15 cellular contexts compared by ENCODE assay signal in genomic region chr3:103048371-103048722, GRCh38.
DNase-seq lines count a peak whose midpoint lies in the region; ATAC-seq, FAIRE-seq and TF ChIP-seq lines count a peak whose summit lies in the region.
"Had no signal": no experiment of that assay in that cellular context is flagged by ENCODE, and none has a peak within 500 bp of the region (broad histone marks: within the 10 kb centered on the region; RNA-seq: fewer than 3 reads in every experiment).

No MANE protein-coding gene starts in this region.

- no peak for TF ChIP-seq CTCF in astrocyte (IDR thresholded peaks at IDR 0.05; ENCODE audit: insufficient read depth, low read depth, low read length)

- no peaks in the 10 kb centered on the region for H3K27me3 Mint-ChIP-seq in astrocyte (ENCODE audit: low read depth, unreplicated experiment)
- H3K27me3 Mint-ChIP-seq: stimulated activated naive CD8-positive, alpha-beta T cell treated with anti-CD3 and anti-CD28 coated beads, Interleukin-15, Interleukin-2, amounts not matched to agents 100 ng/mL and 50 ng/mL, for 24 hours had no signal

- no peak overlapping the region for H3K9ac ChIP-seq in astrocyte (ENCODE audit: low read length)

- no peaks in the 10 kb centered on the region for H3K9me3 Mint-ChIP-seq in astrocyte (ENCODE audit: unreplicated experiment)
- H3K9me3 Mint-ChIP-seq: activated T-helper 1 cell treated with anti-CD3 and anti-CD28 coated beads, Interleukin-12 subunit alpha, Interleukin-12 subunit beta, Interleukin-2, Interleukin-4 antibody, amounts not matched to agents 30 ng/mL and 10 ng/mL and 1 ng/mL, durations not matched to agents 14 hours and 24 hours and 36 hours had no signal

- no peaks in the 10 kb centered on the region for H3K79me2 ChIP-seq in astrocyte (ENCODE audit: insufficient read depth, low read length)

- H3K27ac ChIP-seq in astrocyte (ENCODE audit: low read depth, low read length), result no peak overlapping the region

- H3K4me3 Mint-ChIP-seq in astrocyte (ENCODE audit: unreplicated experiment), result no peak overlapping the region
- H3K4me3 Mint-ChIP-seq: activated T-helper 1 cell treated with anti-CD3 and anti-CD28 coated beads, Interleukin-12 subunit alpha, Interleukin-12 subunit beta, Interleukin-2, Interleukin-4 antibody, amounts not matched to agents 30 ng/mL and 10 ng/mL and 1 ng/mL, durations not matched to agents 14 hours and 24 hours and 36 hours; stimulated activated naive CD8-positive, alpha-beta T cell treated with anti-CD3 and anti-CD28 coated beads, Interleukin-15, Interleukin-2, amounts not matched to agents 100 ng/mL and 50 ng/mL, for 24 hours had no signal

- H3K27me3 ChIP-seq in astrocyte (ENCODE audit: insufficient read depth, low read length), result no peaks in the 10 kb centered on the region

- H3K4me1 Mint-ChIP-seq in astrocyte (ENCODE audit: low read depth, unreplicated experiment), result peaks cover 21% of the 10 kb centered on the region

- H3K36me3 ChIP-seq in astrocyte (ENCODE audit: insufficient read depth, low read length), result no peaks in the 10 kb centered on the region

- DNase-seq in astrocyte (ENCODE audit: low read depth) (peak; percentile 88), renal cortical epithelial cell (ENCODE audit: low read depth) (peak; percentile 95), GDM1 (lab: John Stamatoyannopoulos, UW) (no peak), amygdala (lab: John Stamatoyannopoulos, UW) (no peak), NCI-H345 treated with DMSO at 0.1 percent for 48 hours (lab: John Stamatoyannopoulos, UW; ENCODE audit: unreplicated experiment) (no peak)
- DNase-seq: cerebellar nuclear complex, NCI-H2081 had no signal

- no peak for FAIRE-seq in astrocyte (lab: Jason Lieb, UNC)
- FAIRE-seq: D721Med, keratinocyte had no signal

- H3K4me3 ChIP-seq in astrocyte (ENCODE audit: insufficient read depth, low read depth, low read length), result no peak overlapping the region

- peaks cover 14% of the 10 kb centered on the region for H3K4me1 ChIP-seq in astrocyte (ENCODE audit: insufficient read depth, low read length)

- H2AFZ ChIP-seq in astrocyte (ENCODE audit: low read depth, low read length), result no peak overlapping the region

- H3K4me2 ChIP-seq in astrocyte (ENCODE audit: low read length), result peak overlapping the region; percentile 68

- no peaks in the 10 kb centered on the region for H3K36me3 Mint-ChIP-seq in astrocyte (ENCODE audit: low read depth, unreplicated experiment)

- no peaks in the 10 kb centered on the region for H3K9me3 ChIP-seq in astrocyte (ENCODE audit: insufficient read depth, low read depth, low read length)

- no peak overlapping the region for H3K27ac Mint-ChIP-seq in astrocyte (ENCODE audit: unreplicated experiment)
- H3K27ac Mint-ChIP-seq: activated T-helper 1 cell treated with anti-CD3 and anti-CD28 coated beads, Interleukin-12 subunit alpha, Interleukin-12 subunit beta, Interleukin-2, Interleukin-4 antibody, amounts not matched to agents 30 ng/mL and 10 ng/mL and 1 ng/mL, durations not matched to agents 14 hours and 24 hours and 36 hours; stimulated activated naive CD8-positive, alpha-beta T cell treated with anti-CD3 and anti-CD28 coated beads, Interleukin-15, Interleukin-2, amounts not matched to agents 100 ng/mL and 50 ng/mL, for 24 hours had no signal

- no peaks in the 10 kb centered on the region for H4K20me1 ChIP-seq in astrocyte (ENCODE audit: insufficient read depth, low read length)

- ATAC-seq in GM18502 (IDR thresholded peaks at IDR 0.05; ENCODE audit: poor library complexity, unreplicated experiment) (peak; percentile 76), HG03460 (IDR thresholded peaks at IDR 0.05; ENCODE audit: unreplicated experiment) (peak; percentile 80), HG02798 (IDR thresholded peaks at IDR 0.05; ENCODE audit: poor library complexity, unreplicated experiment) (no peak)
- ATAC-seq: activated CD4-positive, CD25-positive, alpha-beta regulatory T cell treated with anti-CD3 and anti-CD28 coated beads, Interleukin-2, amount 50 U/mL, for 24 hours had no signal

Comparison
In these comparisons a context has a peak if more than half of its experiments do, and no peak if none do; other contexts are left out.
1. DNase-seq: peak in astrocyte (single experiment) and renal cortical epithelial cell (single experiment); none in GDM1 (single experiment), amygdala (0 of 56) and NCI-H345 treated with DMSO at 0.1 percent for 48 hours (single experiment).